In the genomic region with DNA sequence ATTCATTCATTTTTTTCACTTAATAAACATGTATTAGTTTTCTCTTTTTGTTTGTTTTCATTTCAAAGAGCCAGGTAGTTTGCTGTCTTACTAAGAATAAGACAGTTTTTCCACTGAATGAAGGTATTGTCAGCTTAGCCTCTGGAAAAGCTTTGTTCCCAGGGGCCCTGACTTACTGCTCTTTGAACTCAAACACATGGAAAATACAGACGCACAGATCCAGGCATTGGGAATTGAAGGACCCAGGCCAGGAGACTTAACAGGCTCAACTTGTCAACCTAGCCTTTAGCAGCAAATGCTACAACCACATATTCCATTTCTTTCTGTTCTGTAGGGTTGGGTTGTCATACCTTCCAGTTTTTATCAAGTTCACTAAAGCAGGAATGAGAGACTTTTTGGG, we compare ENCODE assay signal across 1 cellular context.
TF ChIP-seq lines count a peak whose summit lies in the region.

No MANE protein-coding gene starts in this region.

TF ChIP-seq in HepG2, 621 proteins besides CTCF, POLR2A, EP300 and RAD21 (continued from another document and continues in another):
- TF ChIP-seq, protein P1, sequence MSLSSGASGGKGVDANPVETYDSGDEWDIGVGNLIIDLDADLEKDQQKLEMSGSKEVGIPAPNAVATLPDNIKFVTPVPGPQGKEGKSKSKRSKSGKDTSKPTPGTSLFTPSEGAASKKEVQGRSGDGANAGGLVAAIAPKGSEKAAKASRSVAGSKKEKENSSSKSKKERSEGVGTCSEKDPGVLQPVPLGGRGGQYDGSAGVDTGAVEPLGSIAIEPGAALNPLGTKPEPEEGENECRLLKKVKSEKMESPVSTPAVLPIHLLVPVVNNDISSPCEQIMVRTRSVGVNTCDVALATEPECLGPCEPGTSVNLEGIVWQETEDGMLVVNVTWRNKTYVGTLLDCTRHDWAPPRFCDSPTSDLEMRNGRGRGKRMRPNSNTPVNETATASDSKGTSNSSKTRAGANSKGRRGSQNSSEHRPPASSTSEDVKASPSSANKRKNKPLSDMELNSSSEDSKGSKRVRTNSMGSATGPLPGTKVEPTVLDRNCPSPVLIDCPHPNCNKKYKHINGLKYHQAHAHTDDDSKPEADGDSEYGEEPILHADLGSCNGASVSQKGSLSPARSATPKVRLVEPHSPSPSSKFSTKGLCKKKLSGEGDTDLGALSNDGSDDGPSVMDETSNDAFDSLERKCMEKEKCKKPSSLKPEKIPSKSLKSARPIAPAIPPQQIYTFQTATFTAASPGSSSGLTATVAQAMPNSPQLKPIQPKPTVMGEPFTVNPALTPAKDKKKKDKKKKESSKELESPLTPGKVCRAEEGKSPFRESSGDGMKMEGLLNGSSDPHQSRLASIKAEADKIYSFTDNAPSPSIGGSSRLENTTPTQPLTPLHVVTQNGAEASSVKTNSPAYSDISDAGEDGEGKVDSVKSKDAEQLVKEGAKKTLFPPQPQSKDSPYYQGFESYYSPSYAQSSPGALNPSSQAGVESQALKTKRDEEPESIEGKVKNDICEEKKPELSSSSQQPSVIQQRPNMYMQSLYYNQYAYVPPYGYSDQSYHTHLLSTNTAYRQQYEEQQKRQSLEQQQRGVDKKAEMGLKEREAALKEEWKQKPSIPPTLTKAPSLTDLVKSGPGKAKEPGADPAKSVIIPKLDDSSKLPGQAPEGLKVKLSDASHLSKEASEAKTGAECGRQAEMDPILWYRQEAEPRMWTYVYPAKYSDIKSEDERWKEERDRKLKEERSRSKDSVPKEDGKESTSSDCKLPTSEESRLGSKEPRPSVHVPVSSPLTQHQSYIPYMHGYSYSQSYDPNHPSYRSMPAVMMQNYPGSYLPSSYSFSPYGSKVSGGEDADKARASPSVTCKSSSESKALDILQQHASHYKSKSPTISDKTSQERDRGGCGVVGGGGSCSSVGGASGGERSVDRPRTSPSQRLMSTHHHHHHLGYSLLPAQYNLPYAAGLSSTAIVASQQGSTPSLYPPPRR (CRISPR knock-in tag; IDR thresholded peaks at IDR 0.05; ENCODE audit: borderline replicate concordance) = peak; percentile 71; the same call in 1 of the 2 replicates
- TF ChIP-seq ZNF331 (CRISPR knock-in tag; IDR thresholded peaks at IDR 0.05) (peak; percentile 55), FOXA3 (CRISPR knock-in tag; IDR thresholded peaks at IDR 0.05) (peak; percentile 71), TBX2 (CRISPR knock-in tag; IDR thresholded peaks at IDR 0.05; ENCODE audit: borderline replicate concordance) (peak; percentile 72), MAFK (conservative IDR thresholded peaks at IDR 0.05 in 1 of 2, IDR thresholded peaks at IDR 0.05 in 1 of 2; ENCODE audit: low read length in 2 of 2) (no peak), EED (CRISPR knock-in tag; IDR thresholded peaks at IDR 0.05) (no peak), RFXAP (CRISPR knock-in tag; IDR thresholded peaks at IDR 0.05; ENCODE audit: borderline replicate concordance) (0 out of 2 replicates have a peak, but pooled peaks have one; percentile 37), ZBTB20 (CRISPR knock-in tag; IDR thresholded peaks at IDR 0.05; ENCODE audit: borderline replicate concordance, low read depth) (no peak), CCAR2 (optimal IDR thresholded peaks at IDR 0.05; ENCODE audit: low read depth, low read length) (no peak), CREBL2 (CRISPR knock-in tag; IDR thresholded peaks at IDR 0.05; ENCODE audit: borderline replicate concordance) (no peak), NFAT5 (CRISPR knock-in tag; IDR thresholded peaks at IDR 0.05) (no peak), ZNF784 (CRISPR knock-in tag; IDR thresholded peaks at IDR 0.05; ENCODE audit: borderline replicate concordance) (no peak), ZNF703 (CRISPR knock-in tag; IDR thresholded peaks at IDR 0.05; ENCODE audit: borderline replicate concordance) (no peak), ZFP91 (CRISPR knock-in tag; IDR thresholded peaks at IDR 0.05; ENCODE audit: borderline replicate concordance) (no peak), TCF7 (IDR thresholded peaks at IDR 0.05; ENCODE audit: low read depth) (peak; percentile 86), SALL1 (CRISPR knock-in tag; IDR thresholded peaks at IDR 0.05) (peak; percentile 83), ERF (CRISPR knock-in tag; IDR thresholded peaks at IDR 0.05) (peak; percentile 56; the same call in 1 of the 2 replicates), HOXA3 (CRISPR knock-in tag; IDR thresholded peaks at IDR 0.05) (peak; percentile 38; the same call in 1 of the 2 replicates), ZNF777 (CRISPR knock-in tag; IDR thresholded peaks at IDR 0.05) (no peak), KLF9 (CRISPR knock-in tag; IDR thresholded peaks at IDR 0.05; ENCODE audit: low read depth) (no peak), ZNF512 (CRISPR knock-in tag; IDR thresholded peaks at IDR 0.05) (no peak), HDAC1 (CRISPR knock-in tag; IDR thresholded peaks at IDR 0.05) (peak; percentile 56), CREB1 (IDR thresholded peaks at IDR 0.05) (no peak), CREB1 (CRISPR knock-in tag; IDR thresholded peaks at IDR 0.05) (no peak), ISL2 (CRISPR knock-in tag; IDR thresholded peaks at IDR 0.05) (peak; percentile 90), LCORL (IDR thresholded peaks at IDR 0.05) (no peak), LCORL (CRISPR knock-in tag; IDR thresholded peaks at IDR 0.05) (0 out of 2 replicates have a peak, but pooled peaks have one; percentile 28), FOXP1 (IDR thresholded peaks at IDR 0.05) (no peak), FOXP1 (CRISPR knock-in tag; IDR thresholded peaks at IDR 0.05) (peak; percentile 71), POGZ (CRISPR knock-in tag; IDR thresholded peaks at IDR 0.05) (peak; percentile 78)
- TF ChIP-seq, protein P2, sequence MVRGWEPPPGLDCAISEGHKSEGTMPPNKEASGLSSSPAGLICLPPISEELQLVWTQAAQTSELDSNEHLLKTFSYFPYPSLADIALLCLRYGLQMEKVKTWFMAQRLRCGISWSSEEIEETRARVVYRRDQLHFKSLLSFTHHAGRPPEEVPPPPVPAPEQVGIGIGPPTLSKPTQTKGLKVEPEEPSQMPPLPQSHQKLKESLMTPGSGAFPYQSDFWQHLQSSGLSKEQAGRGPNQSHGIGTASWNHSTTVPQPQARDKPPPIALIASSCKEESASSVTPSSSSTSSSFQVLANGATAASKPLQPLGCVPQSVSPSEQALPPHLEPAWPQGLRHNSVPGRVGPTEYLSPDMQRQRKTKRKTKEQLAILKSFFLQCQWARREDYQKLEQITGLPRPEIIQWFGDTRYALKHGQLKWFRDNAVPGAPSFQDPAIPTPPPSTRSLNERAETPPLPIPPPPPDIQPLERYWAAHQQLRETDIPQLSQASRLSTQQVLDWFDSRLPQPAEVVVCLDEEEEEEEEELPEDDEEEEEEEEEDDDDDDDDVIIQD (CRISPR knock-in tag; IDR thresholded peaks at IDR 0.05; ENCODE audit: low read depth) = peak; percentile 61
- TF ChIP-seq, protein P3, sequence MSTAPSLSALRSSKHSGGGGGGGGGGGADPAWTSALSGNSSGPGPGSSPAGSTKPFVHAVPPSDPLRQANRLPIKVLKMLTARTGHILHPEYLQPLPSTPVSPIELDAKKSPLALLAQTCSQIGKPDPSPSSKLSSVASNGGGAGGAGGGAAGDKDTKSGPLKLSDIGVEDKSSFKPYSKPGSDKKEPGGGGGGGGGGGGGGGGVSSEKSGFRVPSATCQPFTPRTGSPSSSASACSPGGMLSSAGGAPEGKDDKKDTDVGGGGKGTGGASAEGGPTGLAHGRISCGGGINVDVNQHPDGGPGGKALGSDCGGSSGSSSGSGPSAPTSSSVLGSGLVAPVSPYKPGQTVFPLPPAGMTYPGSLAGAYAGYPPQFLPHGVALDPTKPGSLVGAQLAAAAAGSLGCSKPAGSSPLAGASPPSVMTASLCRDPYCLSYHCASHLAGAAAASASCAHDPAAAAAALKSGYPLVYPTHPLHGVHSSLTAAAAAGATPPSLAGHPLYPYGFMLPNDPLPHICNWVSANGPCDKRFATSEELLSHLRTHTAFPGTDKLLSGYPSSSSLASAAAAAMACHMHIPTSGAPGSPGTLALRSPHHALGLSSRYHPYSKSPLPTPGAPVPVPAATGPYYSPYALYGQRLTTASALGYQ (CRISPR knock-in tag; IDR thresholded peaks at IDR 0.05) = peak; percentile 90
- TF ChIP-seq, protein P4, sequence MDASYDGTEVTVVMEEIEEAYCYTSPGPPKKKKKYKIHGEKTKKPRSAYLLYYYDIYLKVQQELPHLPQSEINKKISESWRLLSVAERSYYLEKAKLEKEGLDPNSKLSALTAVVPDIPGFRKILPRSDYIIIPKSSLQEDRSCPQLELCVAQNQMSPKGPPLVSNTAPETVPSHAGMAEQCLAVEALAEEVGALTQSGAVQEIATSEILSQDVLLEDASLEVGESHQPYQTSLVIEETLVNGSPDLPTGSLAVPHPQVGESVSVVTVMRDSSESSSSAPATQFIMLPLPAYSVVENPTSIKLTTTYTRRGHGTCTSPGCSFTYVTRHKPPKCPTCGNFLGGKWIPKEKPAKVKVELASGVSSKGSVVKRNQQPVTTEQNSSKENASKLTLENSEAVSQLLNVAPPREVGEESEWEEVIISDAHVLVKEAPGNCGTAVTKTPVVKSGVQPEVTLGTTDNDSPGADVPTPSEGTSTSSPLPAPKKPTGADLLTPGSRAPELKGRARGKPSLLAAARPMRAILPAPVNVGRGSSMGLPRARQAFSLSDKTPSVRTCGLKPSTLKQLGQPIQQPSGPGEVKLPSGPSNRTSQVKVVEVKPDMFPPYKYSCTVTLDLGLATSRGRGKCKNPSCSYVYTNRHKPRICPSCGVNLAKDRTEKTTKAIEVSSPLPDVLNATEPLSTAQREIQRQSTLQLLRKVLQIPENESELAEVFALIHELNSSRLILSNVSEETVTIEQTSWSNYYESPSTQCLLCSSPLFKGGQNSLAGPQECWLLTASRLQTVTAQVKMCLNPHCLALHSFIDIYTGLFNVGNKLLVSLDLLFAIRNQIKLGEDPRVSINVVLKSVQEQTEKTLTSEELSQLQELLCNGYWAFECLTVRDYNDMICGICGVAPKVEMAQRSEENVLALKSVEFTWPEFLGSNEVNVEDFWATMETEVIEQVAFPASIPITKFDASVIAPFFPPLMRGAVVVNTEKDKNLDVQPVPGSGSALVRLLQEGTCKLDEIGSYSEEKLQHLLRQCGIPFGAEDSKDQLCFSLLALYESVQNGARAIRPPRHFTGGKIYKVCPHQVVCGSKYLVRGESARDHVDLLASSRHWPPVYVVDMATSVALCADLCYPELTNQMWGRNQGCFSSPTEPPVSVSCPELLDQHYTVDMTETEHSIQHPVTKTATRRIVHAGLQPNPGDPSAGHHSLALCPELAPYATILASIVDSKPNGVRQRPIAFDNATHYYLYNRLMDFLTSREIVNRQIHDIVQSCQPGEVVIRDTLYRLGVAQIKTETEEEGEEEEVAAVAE (CRISPR knock-in tag; IDR thresholded peaks at IDR 0.05; ENCODE audit: borderline replicate concordance) = 0 out of 2 replicates have a peak, but pooled peaks have one; percentile 29
